Comparison of ENCODE assay signal across 13 cellular contexts in genomic region chr17:64242633-64243032, GRCh38. TPM values are rescaled to one million over a fixed set of nuclear protein-coding genes. Genes with fewer than 3 reads are reported as not detected.
DNase-seq lines count a peak whose midpoint lies in the region; ATAC-seq and TF ChIP-seq lines count a peak whose summit lies in the region.
"Had no signal": no experiment of that assay in that cellular context is flagged by ENCODE, and none has a peak within 500 bp of the region (broad histone marks: within the 10 kb centered on the region; RNA-seq: fewer than 3 reads in every experiment).

No MANE protein-coding gene starts in this region.

- H3K9me3 ChIP-seq in RWPE2 (ENCODE audit: severe bottlenecking), result no peaks in the 10 kb centered on the region
- no peaks in the 10 kb centered on the region for H3K9me3 ChIP-seq in smooth muscle cell (replicated peaks; ENCODE audit: low read depth)
- H3K9me3 ChIP-seq in adrenal gland (replicated peaks in 1 of 3), result no peaks in the 10 kb centered on the region
- H3K9me3 ChIP-seq: BLaER1 treated with 17β-estradiol and CSF1 and Interleukin-3, amounts not matched to agents 10 nM and 100 nM had no signal

- H3K4me1 Mint-ChIP-seq in HFFc6 (ENCODE audit: low read depth), result peaks cover 73% of the 10 kb centered on the region
- H3K4me1 Mint-ChIP-seq in nephron, result peaks cover 71% of the 10 kb centered on the region

- no peak for TF ChIP-seq CTCF in HFFc6 (IDR thresholded peaks at IDR 0.05)
- TF ChIP-seq CTCF in RWPE2 (IDR thresholded peaks at IDR 0.05; ENCODE audit: poor library complexity, severe bottlenecking), result no peak
- TF ChIP-seq CTCF in nephron (IDR thresholded peaks at IDR 0.05; ENCODE audit: unreplicated experiment in 3 of 3), result no peak
- no peak for TF ChIP-seq CTCF in smooth muscle cell (IDR thresholded peaks at IDR 0.05; ENCODE audit: borderline replicate concordance, insufficient read depth, poor library complexity, severe bottlenecking)
- TF ChIP-seq CTCF in adrenal gland (IDR thresholded peaks at IDR 0.05), result no peak

- H3K79me2 ChIP-seq in smooth muscle cell (ENCODE audit: low read depth), result peaks cover 46% of the 10 kb centered on the region

- ATAC-seq in RWPE2 (ENCODE audit: low read depth), result no peak
- ATAC-seq: GM12878, HCT116 had no signal

- no peak overlapping the region for H3K9ac ChIP-seq in smooth muscle cell (ENCODE audit: low read depth)
- H3K9ac ChIP-seq: BLaER1 treated with 17β-estradiol and CSF1 and Interleukin-3, amounts not matched to agents 10 nM and 100 nM; GM23248 had no signal

- DNase-seq in HFFc6 (no peak), RWPE2 (ENCODE audit: low spot score) (no peak), smooth muscle cell (lab: John Stamatoyannopoulos, UW; ENCODE audit: unreplicated experiment) (no peak), hepatic stellate cell (ENCODE audit: low spot score) (no peak), DMS79 (lab: John Stamatoyannopoulos, UW) (no peak), adrenal gland (no peak)
- DNase-seq: ACHN; CD4-positive, CD25-positive, alpha-beta regulatory T cell; GM23248 had no signal

- H3K27me3 Mint-ChIP-seq in HFFc6 (ENCODE audit: insufficient read depth) (peaks cover 2% of the 10 kb centered on the region), nephron (ENCODE audit: low read depth) (no peaks in the 10 kb centered on the region)
- H3K27me3 Mint-ChIP-seq: CD4-positive, CD25-positive, alpha-beta regulatory T cell had no signal

- intact Hi-C loops in adrenal gland (cut with DNase I), result no loop called here

- H3K27ac Mint-ChIP-seq in HFFc6 (peak overlapping the region; percentile 36), nephron (peak overlapping the region in 2 of 3 experiments; percentile 77 to 94)
- H3K27ac Mint-ChIP-seq: CD4-positive, CD25-positive, alpha-beta regulatory T cell had no signal

- no peak for TF ChIP-seq POLR2A in adrenal gland (IDR thresholded peaks at IDR 0.05)

- H3K27ac ChIP-seq in RWPE2 (ENCODE audit: poor library complexity, severe bottlenecking) (peak overlapping the region; percentile 51), smooth muscle cell (ENCODE audit: low read depth) (peak overlapping the region; percentile 73), adrenal gland (peak overlapping the region in 1 of 5 donors; percentile 62)
- H3K27ac ChIP-seq: BLaER1 treated with 17β-estradiol and CSF1 and Interleukin-3, amounts not matched to agents 10 nM and 100 nM; GM23248 had no signal

- H3K4me1 ChIP-seq in RWPE2 (ENCODE audit: insufficient read depth, poor library complexity, severe bottlenecking) (peaks cover 43% of the 10 kb centered on the region), smooth muscle cell (ENCODE audit: low read depth) (peaks cover 53% of the 10 kb centered on the region), adrenal gland (replicated peaks in 1 of 2) (peaks cover 16 to 28% of the 10 kb centered on the region in 2 donors)

- WGBS in smooth muscle cell (ENCODE audit: low lambda C conversion rate), result 92% methylated on average over 7 of the region's 7 CpGs
- 92 to 96% (median 94%) methylated on average over 7 of the region's 7 CpGs for WGBS in adrenal gland, 4 donors

- H3K4me3 Mint-ChIP-seq in HFFc6, result no peak overlapping the region
- H3K4me3 Mint-ChIP-seq in nephron, result no peak overlapping the region
- H3K4me3 Mint-ChIP-seq: CD4-positive, CD25-positive, alpha-beta regulatory T cell had no signal

- H3K4me2 ChIP-seq in smooth muscle cell, result no peak overlapping the region
- H3K4me2 ChIP-seq: BLaER1 treated with 17β-estradiol and CSF1 and Interleukin-3, amounts not matched to agents 10 nM and 100 nM had no signal

- H3K9me3 Mint-ChIP-seq in HFFc6 (no peaks in the 10 kb centered on the region), nephron (no peaks in the 10 kb centered on the region)
- H3K9me3 Mint-ChIP-seq: CD4-positive, CD25-positive, alpha-beta regulatory T cell had no signal

- no peaks in the 10 kb centered on the region for H3K36me3 Mint-ChIP-seq in HFFc6 (ENCODE audit: low read depth)
- no peaks in the 10 kb centered on the region for H3K36me3 Mint-ChIP-seq in nephron (ENCODE audit: low read depth)
- H3K36me3 Mint-ChIP-seq: CD4-positive, CD25-positive, alpha-beta regulatory T cell had no signal

- H3K36me3 ChIP-seq in RWPE2 (ENCODE audit: low read depth), result no peaks in the 10 kb centered on the region
- no peaks in the 10 kb centered on the region for H3K36me3 ChIP-seq in smooth muscle cell (ENCODE audit: low read depth)
- no peaks in the 10 kb centered on the region for H3K36me3 ChIP-seq in adrenal gland (replicated peaks in 1 of 2)

- H3F3A ChIP-seq in smooth muscle cell (ENCODE audit: low read depth), result peaks cover 42% of the 10 kb centered on the region

- no peak overlapping the region for H2AFZ ChIP-seq in smooth muscle cell (ENCODE audit: low read depth)
- H2AFZ ChIP-seq: GM23248 had no signal

- H3K4me3 ChIP-seq in RWPE2 (ENCODE audit: severe bottlenecking), result no peak overlapping the region
- H3K4me3 ChIP-seq in smooth muscle cell, result no peak overlapping the region
- no peak overlapping the region for H3K4me3 ChIP-seq in adrenal gland
- H3K4me3 ChIP-seq: BLaER1 treated with 17β-estradiol and CSF1 and Interleukin-3, amounts not matched to agents 10 nM and 100 nM; GM12878; GM23248 had no signal

- H3K27me3 ChIP-seq in RWPE2 (ENCODE audit: insufficient read depth, poor library complexity, severe bottlenecking) (no peaks in the 10 kb centered on the region), smooth muscle cell (ENCODE audit: low read depth) (no peaks in the 10 kb centered on the region), adrenal gland (no peaks in the 10 kb centered on the region)
- H3K27me3 ChIP-seq: BLaER1 treated with 17β-estradiol and CSF1 and Interleukin-3, amounts not matched to agents 10 nM and 100 nM had no signal

- H4K20me1 ChIP-seq in smooth muscle cell (ENCODE audit: low read depth), result peaks cover 6% of the 10 kb centered on the region

RNA-seq across cellular contexts. Expression of gene TEX2, which starts 20.4 kb away (rescaled TPM):
- total RNA-seq in HFFc6 (2021; fragmentation: NEBNext Ultra II Directional; extraction: Animal tissue kit (Norgen Biotek cat#: 25700)), result 10 to 100 TPM; 41.2 to 58.7 (median 44.4) TPM
- total RNA-seq in smooth muscle cell (25.6 and 26.2 TPM in 2 replicates), adrenal gland (10 to 100 TPM; 56.5 to 91.5 (median 65.9) TPM)
- polyA plus RNA-seq in smooth muscle cell (8.6 and 16.0 TPM in 2 replicates), adrenal gland (10 to 100 TPM; 12.0 to 80.6 (median 18.5) TPM)
